ENCODE assay signal across 27 cellular contexts in genomic region chr17:79829004-79829403, GRCh38. TPM values are rescaled to one million over a fixed set of nuclear protein-coding genes. Genes with fewer than 3 reads are reported as not detected.
A peak's percentile ranks its signal among the peaks of the same experiment; 100 is the strongest.
DNase-seq lines count a peak whose midpoint lies in the region; ATAC-seq and TF ChIP-seq lines count a peak whose summit lies in the region.
"Had no signal": no experiment of that assay in that cellular context is flagged by ENCODE, and none has a peak within 500 bp of the region (broad histone marks: within the 10 kb centered on the region; RNA-seq: fewer than 3 reads in every experiment).

No MANE protein-coding gene starts in this region.

- peaks cover 0 to 4% (median 0%) of the 10 kb centered on the region in 5 experiments for H3K9me3 Mint-ChIP-seq in brain
- no peaks in the 10 kb centered on the region for H3K9me3 Mint-ChIP-seq in naive thymus-derived CD8-positive, alpha-beta T cell
- H3K9me3 Mint-ChIP-seq: activated naive CD8-positive, alpha-beta T cell treated with anti-CD3 and anti-CD28 coated beads, Interleukin-2, amount 50 U/mL, for 24 hours had no signal

- H3K27ac ChIP-seq in 22Rv1: peak overlapping the region; percentile 93
- H3K27ac ChIP-seq: HL-60, parathyroid adenoma, Peyer's patch had no signal

- H3K36me3 Mint-ChIP-seq in brain: peaks cover 12% of the 10 kb centered on the region
- peaks cover 0 to 10% (median 3%) of the 10 kb centered on the region in 3 donors for H3K36me3 Mint-ChIP-seq in naive thymus-derived CD8-positive, alpha-beta T cell

- peaks cover 6% of the 10 kb centered on the region for H3K27me3 Mint-ChIP-seq in brain
- H3K27me3 Mint-ChIP-seq in naive thymus-derived CD8-positive, alpha-beta T cell: peaks cover 0 to 20% (median 5%) of the 10 kb centered on the region in 5 donors

- DNase-seq in DMS153 (lab: John Stamatoyannopoulos, UW): peak; percentile 59
- DNase-seq in DMS153 treated with DMSO at 0.1 percent for 48 hours (lab: John Stamatoyannopoulos, UW; ENCODE audit: unreplicated experiment): no peak
- DNase-seq in KBM-7: peak; percentile 65
- DNase-seq in naive thymus-derived CD8-positive, alpha-beta T cell: no peak
- DNase-seq in NCI-H2081 (lab: John Stamatoyannopoulos, UW): no peak
- DNase-seq: 8988T; activated CD4-positive, alpha-beta T cell treated with anti-CD3 and anti-CD28 coated beads for 36 hours; activated naive CD8-positive, alpha-beta T cell treated with anti-CD3 and anti-CD28 coated beads, Interleukin-2, amount 50 U/mL, for 24 hours; C1 segment of cervical spinal cord; DMS 273 treated with DMSO at 0.1 percent for 48 hours; foreskin fibroblast; HCEC 1CT; hippocampal formation; kidney; naive B cell; NCI-H1092; NCI-H748 treated with DMSO at 0.1 percent for 48 hours; Peyer's patch; stimulated activated CD4-positive, alpha-beta T cell treated with anti-CD3 and anti-CD28 coated beads, Interleukin-1b, Interleukin-23, amount 100 ng/mL, for 48 hours; stimulated activated naive CD4-positive, alpha-beta T cell treated with Interleukin-2 at 50 U/mL for 16 hours; T1000; trophoblast cell had no signal

- H3K4me3 Mint-ChIP-seq in brain: no peak overlapping the region
- no peak overlapping the region for H3K4me3 Mint-ChIP-seq in naive thymus-derived CD8-positive, alpha-beta T cell
- H3K4me3 Mint-ChIP-seq: activated CD4-positive, alpha-beta T cell treated with anti-CD3 and anti-CD28 coated beads for 36 hours; activated naive CD8-positive, alpha-beta T cell treated with anti-CD3 and anti-CD28 coated beads, Interleukin-2, amount 50 U/mL, for 24 hours; naive B cell had no signal

- H3K27ac Mint-ChIP-seq in brain: peak overlapping the region in 3 of 5 experiments; percentile 38 to 90 (median 46)
- no peak overlapping the region for H3K27ac Mint-ChIP-seq in naive thymus-derived CD8-positive, alpha-beta T cell
- H3K27ac Mint-ChIP-seq: activated CD4-positive, alpha-beta T cell treated with anti-CD3 and anti-CD28 coated beads for 36 hours; activated naive CD8-positive, alpha-beta T cell treated with anti-CD3 and anti-CD28 coated beads, Interleukin-2, amount 50 U/mL, for 24 hours had no signal

- ATAC-seq in naive thymus-derived CD8-positive, alpha-beta T cell: no peak
- ATAC-seq in GM21367 (IDR thresholded peaks at IDR 0.05; ENCODE audit: unreplicated experiment): no peak
- ATAC-seq: activated CD4-positive, alpha-beta T cell treated with anti-CD3 and anti-CD28 coated beads for 36 hours; activated naive CD8-positive, alpha-beta T cell treated with anti-CD3 and anti-CD28 coated beads, Interleukin-2, amount 50 U/mL, for 24 hours had no signal

- in situ Hi-C loops in KBM-7 (cut with MboI; ENCODE audit: low pct_unique_long_range_greater_than_20kb, low sequenced_read_pairs): no loop called here

- no peak for TF ChIP-seq CTCF in 22Rv1 (IDR thresholded peaks at IDR 0.05)
- no peak for TF ChIP-seq CTCF in brain (conservative IDR thresholded peaks at IDR 0.05)

- POLR2A ChIA-PET in naive thymus-derived CD8-positive, alpha-beta T cell (lab: Charles Lee): interaction anchor here (0.8 kb wide), 1 partner anchor 32 kb away, joined by 3 read pairs; the partner anchor contains the start of gene CBX8

- H3K4me1 Mint-ChIP-seq in brain: peaks cover 62% of the 10 kb centered on the region
- peaks cover 11 to 33% (median 28%) of the 10 kb centered on the region in 4 donors for H3K4me1 Mint-ChIP-seq in naive thymus-derived CD8-positive, alpha-beta T cell

RNA-seq across cellular contexts. Expression of gene CBX4, which starts 10.2 kb away (rescaled TPM):
- polyA plus RNA-seq in brain (ENCODE audit: insufficient read depth, low read depth, low replicate concordance): 30.6 TPM
- total RNA-seq in naive thymus-derived CD8-positive, alpha-beta T cell: 10 to 100 TPM; 78.6 to 80.7 TPM
- 10 to 100 TPM in 1 of 3 donors, 1 to 10 TPM in 2; 4.3 to 16.0 (median 9.3) TPM for polyA plus RNA-seq in naive thymus-derived CD8-positive, alpha-beta T cell

RNA-seq across cellular contexts. Expression of gene CBX8, which starts 32.1 kb away (rescaled TPM):
- polyA plus RNA-seq in brain (ENCODE audit: insufficient read depth, low read depth, low replicate concordance): 9.4 TPM
- total RNA-seq in naive thymus-derived CD8-positive, alpha-beta T cell: 1 to 10 TPM; 2.0 to 2.4 TPM
- 1 to 10 TPM in 1 of 3 donors, under 1 TPM in 2; 0.13 to 1.4 (median 0.77) TPM for polyA plus RNA-seq in naive thymus-derived CD8-positive, alpha-beta T cell

RNA-seq across cellular contexts. Expression of gene CBX2, which starts 51.1 kb away (rescaled TPM):
- 36.4 TPM for polyA plus RNA-seq in brain (ENCODE audit: insufficient read depth, low read depth, low replicate concordance)
- total RNA-seq in naive thymus-derived CD8-positive, alpha-beta T cell: 1 to 10 TPM; 1.2 to 1.6 TPM
- polyA plus RNA-seq in naive thymus-derived CD8-positive, alpha-beta T cell: under 1 TPM; 0.16 to 0.60 (median 0.46) TPM

Comparison
In these comparisons a context has a peak if more than half of its experiments do, and no peak if none do; other contexts are left out.
1. DNase-seq: peak in DMS153 (single experiment) and KBM-7 (single experiment); none in DMS153 treated with DMSO at 0.1 percent for 48 hours (single experiment), naive thymus-derived CD8-positive, alpha-beta T cell (0 of 10) and NCI-H2081 (0 of 2).
2. H3K27ac Mint-ChIP-seq: peak in brain (3 of 5); none in naive thymus-derived CD8-positive, alpha-beta T cell (0 of 10).
3. RNA of gene CBX2, which starts 51.1 kb away (polyA plus RNA-seq): 36.4 TPM in brain (single experiment); 0.16 to 0.60 TPM in naive thymus-derived CD8-positive, alpha-beta T cell; every median in the first group is over 10 times any median in the second.